1 cellular context compared by ENCODE assay signal in the genomic region with DNA sequence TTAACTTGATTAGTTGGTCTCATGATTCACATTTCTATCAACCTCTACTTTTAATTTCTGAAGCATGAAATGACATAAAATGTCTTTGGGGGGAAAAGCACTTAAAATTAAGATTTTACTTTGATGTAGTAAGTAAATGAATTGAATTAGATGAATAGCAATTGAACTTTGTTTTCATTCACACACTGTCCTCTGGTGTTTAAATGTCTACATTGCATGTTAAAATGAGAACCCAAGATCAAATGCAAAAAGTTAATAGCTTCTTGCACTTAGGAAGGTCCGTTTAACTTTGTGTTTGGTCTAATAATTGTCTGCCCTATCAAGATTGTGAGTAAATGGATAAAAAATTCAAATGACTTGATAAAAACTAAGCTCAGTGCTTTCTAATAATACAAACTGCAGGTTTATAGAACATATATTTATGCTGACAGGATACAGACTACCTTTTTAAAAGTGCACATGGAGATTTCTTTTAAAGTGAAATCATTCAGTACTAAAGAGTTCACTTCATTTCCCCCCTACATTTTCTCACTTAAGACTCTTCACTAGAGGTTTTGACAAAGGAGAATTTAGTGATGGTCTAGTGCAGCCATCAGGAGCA.
A peak's percentile ranks its signal among the peaks of the same experiment; 100 is the strongest.
TF ChIP-seq lines count a peak whose summit lies in the region.

No MANE protein-coding gene starts in this region.

TF ChIP-seq in HepG2, 621 proteins besides CTCF, POLR2A, EP300 and RAD21 (continued from another document):
- TF ChIP-seq, protein P1, sequence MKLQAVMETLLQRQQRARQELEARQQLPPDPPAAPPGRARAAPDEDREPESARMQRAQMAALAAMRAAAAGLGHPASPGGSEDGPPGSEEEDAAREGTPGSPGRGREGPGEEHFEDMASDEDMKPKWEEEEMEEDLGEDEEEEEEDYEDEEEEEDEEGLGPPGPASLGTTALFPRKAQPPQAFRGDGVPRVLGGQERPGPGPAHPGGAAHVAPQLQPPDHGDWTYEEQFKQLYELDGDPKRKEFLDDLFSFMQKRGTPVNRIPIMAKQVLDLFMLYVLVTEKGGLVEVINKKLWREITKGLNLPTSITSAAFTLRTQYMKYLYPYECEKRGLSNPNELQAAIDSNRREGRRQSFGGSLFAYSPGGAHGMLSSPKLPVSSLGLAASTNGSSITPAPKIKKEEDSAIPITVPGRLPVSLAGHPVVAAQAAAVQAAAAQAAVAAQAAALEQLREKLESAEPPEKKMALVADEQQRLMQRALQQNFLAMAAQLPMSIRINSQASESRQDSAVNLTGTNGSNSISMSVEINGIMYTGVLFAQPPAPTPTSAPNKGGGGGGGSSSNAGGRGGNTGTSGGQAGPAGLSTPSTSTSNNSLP (IDR thresholded peaks at IDR 0.05; ENCODE audit: low read depth, low read length) = peak; percentile 76
- TF ChIP-seq NCOA2 (CRISPR knock-in tag; IDR thresholded peaks at IDR 0.05) = no peak
- no peak for TF ChIP-seq ZNF232 (CRISPR knock-in tag; IDR thresholded peaks at IDR 0.05; ENCODE audit: borderline replicate concordance)
- TF ChIP-seq TIGD3 (CRISPR knock-in tag; IDR thresholded peaks at IDR 0.05; ENCODE audit: borderline replicate concordance) = no peak
- TF ChIP-seq ZNF780A (CRISPR knock-in tag; IDR thresholded peaks at IDR 0.05) = no peak
- peak; percentile 89 for TF ChIP-seq STAG1 (CRISPR knock-in tag; IDR thresholded peaks at IDR 0.05)
- no peak for TF ChIP-seq ZNF326 (CRISPR knock-in tag; IDR thresholded peaks at IDR 0.05; ENCODE audit: borderline replicate concordance)
- TF ChIP-seq, protein P2, sequence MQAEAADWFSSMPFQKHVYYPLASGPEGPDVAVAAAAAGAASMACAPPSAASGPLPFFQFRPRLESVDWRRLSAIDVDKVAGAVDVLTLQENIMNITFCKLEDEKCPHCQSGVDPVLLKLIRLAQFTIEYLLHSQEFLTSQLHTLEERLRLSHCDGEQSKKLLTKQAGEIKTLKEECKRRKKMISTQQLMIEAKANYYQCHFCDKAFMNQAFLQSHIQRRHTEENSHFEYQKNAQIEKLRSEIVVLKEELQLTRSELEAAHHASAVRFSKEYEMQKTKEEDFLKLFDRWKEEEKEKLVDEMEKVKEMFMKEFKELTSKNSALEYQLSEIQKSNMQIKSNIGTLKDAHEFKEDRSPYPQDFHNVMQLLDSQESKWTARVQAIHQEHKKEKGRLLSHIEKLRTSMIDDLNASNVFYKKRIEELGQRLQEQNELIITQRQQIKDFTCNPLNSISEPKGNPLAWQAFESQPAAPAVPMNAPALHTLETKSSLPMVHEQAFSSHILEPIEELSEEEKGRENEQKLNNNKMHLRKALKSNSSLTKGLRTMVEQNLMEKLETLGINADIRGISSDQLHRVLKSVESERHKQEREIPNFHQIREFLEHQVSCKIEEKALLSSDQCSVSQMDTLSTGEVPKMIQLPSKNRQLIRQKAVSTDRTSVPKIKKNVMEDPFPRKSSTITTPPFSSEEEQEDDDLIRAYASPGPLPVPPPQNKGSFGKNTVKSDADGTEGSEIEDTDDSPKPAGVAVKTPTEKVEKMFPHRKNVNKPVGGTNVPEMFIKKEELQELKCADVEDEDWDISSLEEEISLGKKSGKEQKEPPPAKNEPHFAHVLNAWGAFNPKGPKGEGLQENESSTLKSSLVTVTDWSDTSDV (CRISPR knock-in tag; IDR thresholded peaks at IDR 0.05) = no peak
- no peak for TF ChIP-seq ZUFSP (CRISPR knock-in tag; IDR thresholded peaks at IDR 0.05; ENCODE audit: borderline replicate concordance)
- TF ChIP-seq CAMTA2 (CRISPR knock-in tag; IDR thresholded peaks at IDR 0.05; ENCODE audit: borderline replicate concordance) = no peak
- TF ChIP-seq ZNF841 (CRISPR knock-in tag; IDR thresholded peaks at IDR 0.05; ENCODE audit: borderline replicate concordance) = no peak
- TF ChIP-seq RNF219 (CRISPR knock-in tag; IDR thresholded peaks at IDR 0.05) = no peak
- TF ChIP-seq SMARCE1 (IDR thresholded peaks at IDR 0.05; ENCODE audit: borderline replicate concordance) = no peak
- no peak for TF ChIP-seq HDAC6 (IDR thresholded peaks at IDR 0.05; ENCODE audit: low read depth, low read length)
- TF ChIP-seq SATB2 (CRISPR knock-in tag; IDR thresholded peaks at IDR 0.05) = no peak
- TF ChIP-seq HOXA5 (CRISPR knock-in tag; IDR thresholded peaks at IDR 0.05) = no peak
- TF ChIP-seq STAT5B (CRISPR knock-in tag; IDR thresholded peaks at IDR 0.05) = no peak
- peak; percentile 80 for TF ChIP-seq SMC3 (IDR thresholded peaks at IDR 0.05; ENCODE audit: low read length)
- TF ChIP-seq SMAD3 (CRISPR knock-in tag; IDR thresholded peaks at IDR 0.05) = no peak
- no peak for TF ChIP-seq MZF1 (CRISPR knock-in tag; IDR thresholded peaks at IDR 0.05; ENCODE audit: borderline replicate concordance)
- no peak for TF ChIP-seq EZH2 (conservative IDR thresholded peaks at IDR 0.05; ENCODE audit: low read depth, low read length)
